ENCODE assay signal across 22 cellular contexts in the genomic region with DNA sequence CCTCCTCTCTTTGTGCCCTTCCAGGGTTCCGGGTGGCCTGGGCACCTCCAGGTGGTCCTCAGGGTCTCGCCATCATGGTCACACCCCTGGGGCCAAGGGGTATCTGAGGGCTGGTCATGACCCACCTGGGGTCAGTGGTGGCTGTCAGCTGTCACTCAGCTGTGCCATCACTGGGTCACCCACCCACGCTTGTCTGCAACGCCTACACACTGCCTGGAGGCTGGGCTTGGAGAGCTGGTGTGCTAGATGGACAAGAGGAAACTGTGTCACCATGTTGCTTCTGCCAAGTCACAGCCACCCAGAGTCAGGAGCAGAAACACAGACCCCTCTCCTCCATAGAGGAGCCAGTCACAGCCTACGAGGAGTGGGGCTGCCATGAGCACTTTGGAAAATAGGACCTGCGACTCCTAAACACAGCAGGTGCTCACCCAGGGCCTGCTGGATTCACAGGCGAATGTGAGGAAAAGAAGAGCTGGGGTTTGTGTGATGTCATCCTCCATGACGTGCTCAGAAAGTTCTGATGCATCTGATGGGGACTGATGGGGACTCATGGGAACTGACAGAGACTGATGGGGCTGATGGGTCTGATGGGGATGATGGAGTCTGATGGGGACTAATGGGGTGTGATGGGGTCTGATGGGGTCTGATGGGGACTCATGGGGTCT. TPM values are rescaled to one million over a fixed set of nuclear protein-coding genes. Genes with fewer than 3 reads are reported as not detected.
DNase-seq lines count a peak whose midpoint lies in the region; ATAC-seq, FAIRE-seq and TF ChIP-seq lines count a peak whose summit lies in the region.
"Had no signal": no experiment of that assay in that cellular context is flagged by ENCODE, and none has a peak within 500 bp of the region (broad histone marks: within the 10 kb centered on the region; RNA-seq: fewer than 3 reads in every experiment).

No MANE protein-coding gene starts in this region.

- H4K20me1 ChIP-seq in GM23338 (replicated peaks; ENCODE audit: insufficient read depth) = no peaks in the 10 kb centered on the region

- H3K4me3 ChIP-seq in bronchial epithelial cell (ENCODE audit: low read depth, low read length) = no peak overlapping the region
- H3K4me3 ChIP-seq in upper lobe of right lung = no peak overlapping the region
- no peak overlapping the region for H3K4me3 ChIP-seq in GM23338
- H3K4me3 ChIP-seq: PC-9 had no signal

- ATAC-seq in left lobe of liver (no peak), upper lobe of right lung (peak; percentile 30), HG03045 (IDR thresholded peaks at IDR 0.05; ENCODE audit: unreplicated experiment) (no peak), GM23338 (no peak)

- peak; percentile 13 for FAIRE-seq in bronchial epithelial cell (lab: Jason Lieb, UNC)
- FAIRE-seq: GM12892, GM18507 had no signal

- H3K4me2 ChIP-seq in GM23338 = no peak overlapping the region
- H3K4me2 ChIP-seq: PC-9 had no signal

- H3K9me3 ChIP-seq in upper lobe of right lung = no peaks in the 10 kb centered on the region

- no peaks in the 10 kb centered on the region for H3K79me2 ChIP-seq in GM23338 (replicated peaks; ENCODE audit: insufficient read depth)

- no peak overlapping the region for H2AFZ ChIP-seq in GM23338
- H2AFZ ChIP-seq: PC-9 had no signal

- H3K4me1 ChIP-seq in upper lobe of right lung (no peaks in the 10 kb centered on the region), GM23338 (ENCODE audit: insufficient read depth) (peaks cover 19% of the 10 kb centered on the region)

- POLR2A ChIA-PET in activated CD4-positive, alpha-beta memory T cell treated with anti-CD3 and anti-CD28 coated beads, Interleukin-2, amount 10 ng/mL, durations not matched to agents 7 days and 5 days (lab: Charles Lee) = no interaction called here
- POLR2A ChIA-PET in activated CD4-positive, alpha-beta memory T cell treated with anti-CD3 and anti-CD28 coated beads for 36 hours (lab: Charles Lee) = no interaction called here

- H3K36me3 ChIP-seq in bronchial epithelial cell (ENCODE audit: control insufficient read depth, insufficient read depth, low read length) (no peaks in the 10 kb centered on the region), upper lobe of right lung (no peaks in the 10 kb centered on the region), GM23338 (ENCODE audit: insufficient read depth) (no peaks in the 10 kb centered on the region)

- H3F3A ChIP-seq in GM23338 (replicated peaks; ENCODE audit: low read depth) = peaks cover 21% of the 10 kb centered on the region

- H3K27ac ChIP-seq in upper lobe of right lung (no peak overlapping the region), GM23338 (ENCODE audit: low read depth) (no peak overlapping the region)
- H3K27ac ChIP-seq: PC-9, RWPE1 had no signal

- H3K4me3 Mint-ChIP-seq in activated CD4-positive, alpha-beta memory T cell treated with anti-CD3 and anti-CD28 coated beads, Interleukin-2, amount 10 ng/mL, durations not matched to agents 7 days and 5 days = no peak overlapping the region
- H3K4me3 Mint-ChIP-seq in activated CD4-positive, alpha-beta memory T cell treated with anti-CD3 and anti-CD28 coated beads for 36 hours = no peak overlapping the region
- H3K4me3 Mint-ChIP-seq in GM23338 = no peak overlapping the region
- H3K4me3 Mint-ChIP-seq: CD4-positive, alpha-beta memory T cell had no signal

- peaks cover 9% of the 10 kb centered on the region for H3K9me2 ChIP-seq in GM23338 (ENCODE audit: insufficient read depth)

- intact Hi-C loops in activated CD4-positive, alpha-beta memory T cell treated with anti-CD3 and anti-CD28 coated beads for 36 hours (cut with micrococcal nuclease) = no loop called here
- intact Hi-C loops in upper lobe of right lung (cut with DNase I) = no loop called here

- TF ChIP-seq CTCF in bronchial epithelial cell (IDR thresholded peaks at IDR 0.05; ENCODE audit: insufficient read depth, low read length, severe bottlenecking) (no peak), upper lobe of right lung (IDR thresholded peaks at IDR 0.05) (no peak), GM23338 (conservative IDR thresholded peaks at IDR 0.05; ENCODE audit: low read depth in 2 of 2) (no peak)

- no peak overlapping the region for H3K27ac Mint-ChIP-seq in activated CD4-positive, alpha-beta memory T cell treated with anti-CD3 and anti-CD28 coated beads, Interleukin-2, amount 10 ng/mL, durations not matched to agents 7 days and 5 days
- no peak overlapping the region for H3K27ac Mint-ChIP-seq in activated CD4-positive, alpha-beta memory T cell treated with anti-CD3 and anti-CD28 coated beads for 36 hours
- H3K27ac Mint-ChIP-seq in GM23338 = no peak overlapping the region
- H3K27ac Mint-ChIP-seq: CD4-positive, alpha-beta memory T cell had no signal

- no peaks in the 10 kb centered on the region for H3K4me1 Mint-ChIP-seq in activated CD4-positive, alpha-beta memory T cell treated with anti-CD3 and anti-CD28 coated beads, Interleukin-2, amount 10 ng/mL, durations not matched to agents 7 days and 5 days
- no peaks in the 10 kb centered on the region for H3K4me1 Mint-ChIP-seq in activated CD4-positive, alpha-beta memory T cell treated with anti-CD3 and anti-CD28 coated beads for 36 hours (ENCODE audit: low read depth)
- peaks cover 24% of the 10 kb centered on the region for H3K4me1 Mint-ChIP-seq in GM23338
- H3K4me1 Mint-ChIP-seq: CD4-positive, alpha-beta memory T cell had no signal

- CTCF ChIA-PET in activated CD4-positive, alpha-beta memory T cell treated with anti-CD3 and anti-CD28 coated beads, Interleukin-2, amount 10 ng/mL, durations not matched to agents 7 days and 5 days (lab: Charles Lee) = no interaction called here
- CTCF ChIA-PET in activated CD4-positive, alpha-beta memory T cell treated with anti-CD3 and anti-CD28 coated beads for 36 hours (lab: Charles Lee) = no interaction called here

- peaks cover 3% of the 10 kb centered on the region for H3K27me3 ChIP-seq in bronchial epithelial cell (ENCODE audit: control insufficient read depth, insufficient read depth, low read length)
- H3K27me3 ChIP-seq in upper lobe of right lung = no peaks in the 10 kb centered on the region
- H3K27me3 ChIP-seq in GM23338 (ENCODE audit: insufficient read depth) = no peaks in the 10 kb centered on the region

- peaks cover 2% of the 10 kb centered on the region for H3K27me3 Mint-ChIP-seq in activated CD4-positive, alpha-beta memory T cell treated with anti-CD3 and anti-CD28 coated beads, Interleukin-2, amount 10 ng/mL, durations not matched to agents 7 days and 5 days
- peaks cover 9% of the 10 kb centered on the region for H3K27me3 Mint-ChIP-seq in activated CD4-positive, alpha-beta memory T cell treated with anti-CD3 and anti-CD28 coated beads for 36 hours
- H3K27me3 Mint-ChIP-seq in GM23338 (ENCODE audit: insufficient read depth, low read depth, poor library complexity) = peaks cover 31% of the 10 kb centered on the region

- peak; percentile 15 for DNase-seq in activated CD4-positive, alpha-beta memory T cell treated with anti-CD3 and anti-CD28 coated beads, Interleukin-2, amount 10 ng/mL, durations not matched to agents 7 days and 5 days
- no peak for DNase-seq in activated CD4-positive, alpha-beta memory T cell treated with anti-CD3 and anti-CD28 coated beads for 36 hours
- DNase-seq in bronchial epithelial cell (ENCODE audit: low read depth) (no peak), left lobe of liver (ENCODE audit: low spot score) (peak; percentile 36), upper lobe of right lung (no peak), AML-193 (lab: John Stamatoyannopoulos, UW) (no peak), GM23338 (ENCODE audit: low spot score) (no peak)
- DNase-seq: CD4-positive, alpha-beta memory T cell; DMS153; EL; GOT3; NCI-H1417; NCI-H187 treated with DMSO at 0.1 percent for 48 hours; NCI-H345; NCI-H524 treated with DMSO at 0.1 percent for 48 hours; PC-9; SIG-M5 had no signal

- no peaks in the 10 kb centered on the region for H3K9me3 Mint-ChIP-seq in activated CD4-positive, alpha-beta memory T cell treated with anti-CD3 and anti-CD28 coated beads, Interleukin-2, amount 10 ng/mL, durations not matched to agents 7 days and 5 days
- H3K9me3 Mint-ChIP-seq in activated CD4-positive, alpha-beta memory T cell treated with anti-CD3 and anti-CD28 coated beads for 36 hours = no peaks in the 10 kb centered on the region
- H3K9me3 Mint-ChIP-seq in GM23338 = peaks cover 34% of the 10 kb centered on the region
- H3K9me3 Mint-ChIP-seq: CD4-positive, alpha-beta memory T cell had no signal

- H3K36me3 Mint-ChIP-seq in activated CD4-positive, alpha-beta memory T cell treated with anti-CD3 and anti-CD28 coated beads, Interleukin-2, amount 10 ng/mL, durations not matched to agents 7 days and 5 days (ENCODE audit: low read depth) = no peaks in the 10 kb centered on the region
- no peaks in the 10 kb centered on the region for H3K36me3 Mint-ChIP-seq in activated CD4-positive, alpha-beta memory T cell treated with anti-CD3 and anti-CD28 coated beads for 36 hours
- H3K36me3 Mint-ChIP-seq in GM23338 (ENCODE audit: low read depth) = peaks cover 24% of the 10 kb centered on the region
- H3K36me3 Mint-ChIP-seq: CD4-positive, alpha-beta memory T cell had no signal

RNA-seq across cellular contexts. Expression of gene GRTP1, which starts 10.7 kb away (rescaled TPM):
- total RNA-seq in activated CD4-positive, alpha-beta memory T cell treated with anti-CD3 and anti-CD28 coated beads, Interleukin-2, amount 10 ng/mL, durations not matched to agents 7 days and 5 days = under 1 TPM in 1 of 2 experiments, not detected in 1; 0.20 TPM
- total RNA-seq in activated CD4-positive, alpha-beta memory T cell treated with anti-CD3 and anti-CD28 coated beads for 36 hours = under 1 TPM; 0.44 to 0.59 TPM
- 7.6 and 9.3 TPM in 2 replicates for total RNA-seq in bronchial epithelial cell
- 38.3 TPM for total RNA-seq in left lobe of liver
- 6.1 TPM for total RNA-seq in upper lobe of right lung
- total RNA-seq in GM23338 (2014; rRNA removed; shearing (Covaris generic)) = 33.9 and 56.2 TPM in 2 replicates
- 55.7 and 61.8 TPM in 2 replicates for polyA plus RNA-seq in GM23338 (2016; fragmentation: Nextera tagmentation; extraction: Ambion mirVana)
- total RNA-seq: A172 had no signal

Comparison
In these comparisons a context has a peak if more than half of its experiments do, and no peak if none do; other contexts are left out.
1. DNase-seq: peak in activated CD4-positive, alpha-beta memory T cell treated with anti-CD3 and anti-CD28 coated beads, Interleukin-2, amount 10 ng/mL, durations not matched to agents 7 days and 5 days (single experiment) and left lobe of liver (single experiment); none in activated CD4-positive, alpha-beta memory T cell treated with anti-CD3 and anti-CD28 coated beads for 36 hours (single experiment), bronchial epithelial cell (single experiment), upper lobe of right lung (single experiment), AML-193 (0 of 2) and GM23338 (single experiment).